8 cellular contexts compared by ENCODE assay signal in the genomic region with DNA sequence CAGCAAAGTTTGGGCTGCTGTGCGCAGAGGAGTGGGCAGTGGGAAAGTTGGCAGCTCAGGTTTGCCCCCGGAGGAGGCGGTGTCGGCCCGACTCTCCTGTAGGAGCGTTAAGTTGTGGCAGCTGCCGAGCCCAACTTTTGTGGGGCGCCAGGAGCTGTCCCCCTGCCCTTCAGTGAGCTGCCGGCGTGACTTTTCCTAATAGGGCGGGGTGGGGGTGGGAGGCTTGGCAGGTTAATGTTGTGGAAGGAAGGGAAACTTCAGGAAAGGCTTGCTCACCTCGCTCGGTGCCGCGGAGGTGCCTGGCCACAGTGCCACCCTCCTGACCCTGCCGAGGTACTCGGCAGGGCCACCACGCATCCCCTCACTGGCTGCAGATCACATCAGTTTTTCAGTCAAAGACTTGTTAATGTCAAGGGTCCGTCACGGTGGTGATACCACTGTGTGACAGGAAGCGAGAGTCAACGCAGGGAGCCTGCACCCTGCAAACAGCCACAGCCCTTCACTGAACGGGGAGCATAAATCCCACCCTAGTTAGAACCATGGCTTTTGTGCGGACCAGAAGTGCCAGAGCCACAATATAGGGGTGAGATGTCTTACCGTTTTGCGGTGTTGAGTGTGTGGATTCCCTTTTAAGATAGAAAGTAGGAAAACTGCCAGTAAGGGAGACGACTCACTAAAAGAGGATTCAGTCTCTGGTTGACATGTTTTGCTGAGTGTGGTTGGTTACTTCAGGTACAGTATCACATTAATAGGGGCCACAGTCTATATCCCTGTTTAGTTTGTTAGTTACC. TPM values are rescaled to one million over a fixed set of nuclear protein-coding genes. Genes with fewer than 3 reads are reported as not detected.
DNase-seq lines count a peak whose midpoint lies in the region; ATAC-seq and TF ChIP-seq lines count a peak whose summit lies in the region.

No MANE protein-coding gene starts in this region.

- H3K36me3 Mint-ChIP-seq in activated naive CD8-positive, alpha-beta T cell treated with anti-CD3 and anti-CD28 coated beads, Interleukin-2, amount 10 ng/mL, durations not matched to agents 7 days and 5 days, result peaks cover 25% of the 10 kb centered on the region

- peak; percentile 30 for ATAC-seq in GM18867 (IDR thresholded peaks at IDR 0.05; ENCODE audit: unreplicated experiment)
- peak; percentile 17 for ATAC-seq in HG03108 (IDR thresholded peaks at IDR 0.05; ENCODE audit: unreplicated experiment)
- ATAC-seq in SK-N-SH treated with all-trans-retinoic acid at 6 μM for 48 hours, result peak; percentile 16
- ATAC-seq in activated naive CD8-positive, alpha-beta T cell treated with anti-CD3 and anti-CD28 coated beads, Interleukin-2, amount 10 ng/mL, durations not matched to agents 7 days and 5 days (ENCODE audit: low read depth), result peak; percentile 9
- peak; percentile 0 to 2 for ATAC-seq in right cardiac atrium

- no TSS peak for BruUV-seq in A673 (replicated peaks; lab: Mats Ljungman, UMichigan)

- intact Hi-C loops in A673 (cut with micrococcal nuclease; ENCODE audit: unreplicated experiment) (loop anchor here (1.0 to 5.0 kb wide), 2 partner anchors 59 to 129 kb away; partner anchors contain the start of genes ERAP1 and ERAP2), right cardiac atrium (cut with DNase I) (loop anchor here in 1 of 4 donors (5.0 kb wide), 1 partner anchor 41 kb away; no protein-coding TSS in a partner anchor)

- under 1% methylated on average over 27 of the region's 27 CpGs for WGBS in right cardiac atrium

- no peaks in the 10 kb centered on the region for H3K27me3 Mint-ChIP-seq in activated naive CD8-positive, alpha-beta T cell treated with anti-CD3 and anti-CD28 coated beads, Interleukin-2, amount 10 ng/mL, durations not matched to agents 7 days and 5 days

- peak overlapping the region; percentile 91 for H3K27ac ChIP-seq in A673 (ENCODE audit: low read depth, low read length, poor library complexity, severe bottlenecking)
- H3K27ac ChIP-seq in right cardiac atrium (ENCODE audit: low read length), result peak overlapping the region; percentile 94
- H3K27ac ChIP-seq in rectal smooth muscle tissue (ENCODE audit: low read depth, low read length), result peak overlapping the region; percentile 95

- H3K9me3 ChIP-seq in A673 (ENCODE audit: low read depth, low read length, poor library complexity, severe bottlenecking) (no peaks in the 10 kb centered on the region), right cardiac atrium (ENCODE audit: control insufficient read depth, low read length) (no peaks in the 10 kb centered on the region)

- peak; percentile 32 for DNase-seq in A673 (ENCODE audit: low spot score)
- DNase-seq in activated naive CD8-positive, alpha-beta T cell treated with anti-CD3 and anti-CD28 coated beads, Interleukin-2, amount 10 ng/mL, durations not matched to agents 7 days and 5 days, result peak; percentile 65
- peak; percentile 42 to 74 (median 69) for DNase-seq in right cardiac atrium
- no peak for DNase-seq in NCI-H2029 treated with DMSO at 0.1 percent for 48 hours (lab: John Stamatoyannopoulos, UW)

- peak overlapping the region; percentile 64 for H3K9ac ChIP-seq in rectal smooth muscle tissue (ENCODE audit: low read length)

- H3K27ac Mint-ChIP-seq in activated naive CD8-positive, alpha-beta T cell treated with anti-CD3 and anti-CD28 coated beads, Interleukin-2, amount 10 ng/mL, durations not matched to agents 7 days and 5 days, result peak overlapping the region; percentile 99

- peak overlapping the region; percentile 95 for H3K4me3 Mint-ChIP-seq in activated naive CD8-positive, alpha-beta T cell treated with anti-CD3 and anti-CD28 coated beads, Interleukin-2, amount 10 ng/mL, durations not matched to agents 7 days and 5 days

- H3K9me3 Mint-ChIP-seq in activated naive CD8-positive, alpha-beta T cell treated with anti-CD3 and anti-CD28 coated beads, Interleukin-2, amount 10 ng/mL, durations not matched to agents 7 days and 5 days, result no peaks in the 10 kb centered on the region

- no peaks in the 10 kb centered on the region for H3K36me3 ChIP-seq in A673 (ENCODE audit: insufficient read depth, low read length, poor library complexity, severe bottlenecking)
- no peaks in the 10 kb centered on the region for H3K36me3 ChIP-seq in rectal smooth muscle tissue (ENCODE audit: control insufficient read depth, insufficient read depth, low read length)

- H3K4me3 ChIP-seq in A673 (ENCODE audit: low read depth, low read length, poor library complexity, severe bottlenecking) (peak overlapping the region; percentile 80), right cardiac atrium (ENCODE audit: low read length) (peak overlapping the region; percentile 94), rectal smooth muscle tissue (ENCODE audit: low read length) (peak overlapping the region; percentile 72)

- CTCF ChIA-PET in A673 (lab: Charles Lee), result interaction anchor here (1.8 kb wide), 1 partner anchor 61 kb away, joined by 9 read pairs; no protein-coding TSS in a partner anchor

- H3K27me3 ChIP-seq in A673 (replicated peaks; ENCODE audit: insufficient read depth, low read depth, low read length, poor library complexity) (no peaks in the 10 kb centered on the region), right cardiac atrium (ENCODE audit: control insufficient read depth, insufficient read depth) (no peaks in the 10 kb centered on the region), rectal smooth muscle tissue (ENCODE audit: control insufficient read depth, insufficient read depth, low read length) (no peaks in the 10 kb centered on the region)

- H3K4me1 Mint-ChIP-seq in activated naive CD8-positive, alpha-beta T cell treated with anti-CD3 and anti-CD28 coated beads, Interleukin-2, amount 10 ng/mL, durations not matched to agents 7 days and 5 days, result peaks cover 37% of the 10 kb centered on the region

- H3K4me1 ChIP-seq in A673 (ENCODE audit: insufficient read depth, low read length, poor library complexity, severe bottlenecking) (peaks cover 32% of the 10 kb centered on the region), right cardiac atrium (ENCODE audit: control insufficient read depth, insufficient read depth, low read length) (no peaks in the 10 kb centered on the region), rectal smooth muscle tissue (ENCODE audit: control insufficient read depth, insufficient read depth, low read length) (peaks cover 15% of the 10 kb centered on the region)

- no peak for TF ChIP-seq CTCF in A673 (conservative IDR thresholded peaks at IDR 0.05; ENCODE audit: low read depth, low read length)

- POLR2A ChIA-PET in A673 (lab: Charles Lee; ENCODE audit: low non-redundant PET), result interaction anchor here (0.6 kb wide), 2 partner anchors 321 to 1914 kb away, joined by 4 to 13 read pairs; no protein-coding TSS in a partner anchor
- POLR2A ChIA-PET in activated naive CD8-positive, alpha-beta T cell treated with anti-CD3 and anti-CD28 coated beads, Interleukin-2, amount 10 ng/mL, durations not matched to agents 7 days and 5 days (lab: Charles Lee), result interaction anchor here (0.6 to 2.0 kb wide), 19 partner anchors 17 to 206 kb away, joined by 3 to 52 read pairs (median 5); partner anchors contain the start of genes ERAP2 and LIX1

TF ChIP-seq in SK-N-SH treated with all-trans-retinoic acid at 6 μM for 48 hours, 23 proteins besides CTCF, POLR2A, EP300 and RAD21:
- TF ChIP-seq ZFP3 (CRISPR knock-in tag; IDR thresholded peaks at IDR 0.05) (no peak), ARNTL (CRISPR knock-in tag; IDR thresholded peaks at IDR 0.05; ENCODE audit: borderline replicate concordance, low read depth) (no peak), CREB5 (CRISPR knock-in tag; IDR thresholded peaks at IDR 0.05; ENCODE audit: low read depth) (no peak), GLIS3 (CRISPR knock-in tag; IDR thresholded peaks at IDR 0.05) (no peak)
TF ChIP-seq in SK-N-SH treated with all-trans-retinoic acid at 6 μM for 48 hours: peak in this region for 0.

RNA-seq across cellular contexts. Expression of gene LNPEP, which starts 0.7 kb away (rescaled TPM):
- total RNA-seq in A673 (2021) (10.3 and 12.8 TPM in 2 replicates), right cardiac atrium (10 to 100 TPM; 56.5 to 70.1 (median 63.6) TPM)
- total RNA-seq in activated naive CD8-positive, alpha-beta T cell treated with anti-CD3 and anti-CD28 coated beads, Interleukin-2, amount 10 ng/mL, durations not matched to agents 7 days and 5 days, result 100 to 1,000 TPM; 100 to 106 TPM
- polyA plus RNA-seq in right cardiac atrium, result 15.7 TPM
